Comparison of ENCODE assay signal across 21 cellular contexts in the genomic region with DNA sequence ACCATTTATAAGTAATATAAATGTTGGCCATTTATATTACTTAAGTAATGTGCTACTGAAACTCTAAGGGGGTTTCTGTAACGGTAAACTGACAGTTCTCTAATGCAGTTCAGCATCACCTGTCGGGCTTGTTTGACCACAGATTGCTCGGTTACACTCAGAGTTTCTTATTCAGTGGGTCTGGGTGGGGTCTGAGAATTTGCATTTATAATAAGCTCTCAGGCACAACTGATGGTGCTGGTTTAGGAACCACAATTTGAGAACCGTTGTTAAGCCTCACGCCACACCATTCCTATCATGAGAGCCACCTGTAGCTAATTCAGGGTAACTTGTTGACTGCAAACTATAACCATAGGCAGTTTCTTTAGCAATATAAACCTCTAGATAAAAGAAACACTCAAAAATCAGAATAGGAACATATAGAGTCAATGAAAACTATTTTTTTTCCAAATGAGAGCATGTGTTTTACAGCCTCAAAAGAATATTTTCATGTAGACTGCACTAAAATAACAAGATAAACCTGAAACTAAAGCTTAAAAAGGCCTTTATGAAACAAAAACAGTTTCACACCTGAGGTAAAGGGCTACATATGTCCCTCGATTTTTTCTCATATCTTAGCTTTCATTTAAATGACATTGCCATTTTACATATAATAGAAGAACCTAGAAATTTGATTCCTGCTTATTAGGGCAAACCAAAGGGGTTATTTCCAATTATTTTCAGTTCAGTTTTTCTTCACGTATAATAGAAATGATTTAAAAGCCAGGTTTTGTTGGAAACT.
DNase-seq lines count a peak whose midpoint lies in the region; ATAC-seq and TF ChIP-seq lines count a peak whose summit lies in the region.
"Had no signal": no experiment of that assay in that cellular context is flagged by ENCODE, and none has a peak within 500 bp of the region (broad histone marks: within the 10 kb centered on the region; RNA-seq: fewer than 3 reads in every experiment).

No MANE protein-coding gene starts in this region.

- in situ Hi-C loops in GM13976 (cut with MboI; ENCODE audit: low sequenced_read_pairs, unreplicated experiment), result no loop called here

- no peak for TF ChIP-seq CTCF in GM13976 (IDR thresholded peaks at IDR 0.05; ENCODE audit: borderline replicate concordance, control extremely low read depth, extremely low read depth, insufficient read depth, missing control alignments)

- DNase-seq in GM13976 (ENCODE audit: low spot score) (peak; percentile 8), epidermal melanocyte (ENCODE audit: insufficient read length, low spot score) (no peak), foreskin melanocyte (no peak)
- no peak for DNase-seq in activated CD8-positive, alpha-beta memory T cell treated with anti-CD3 and anti-CD28 coated beads, Interleukin-2, amount 50 U/mL, for 48 hours
- no peak for DNase-seq in stimulated activated CD4-positive, alpha-beta T cell treated with anti-CD3 and anti-CD28 coated beads, Interleukin-2, amount 100 ng/mL, for 48 hours
- DNase-seq: ACHN; activated CD4-positive, alpha-beta T cell treated with anti-CD3 and anti-CD28 coated beads for 1 hour; activated naive CD4-positive, alpha-beta T cell treated with anti-CD3 and anti-CD28 coated beads, Interleukin-2, amount 10 ng/mL, durations not matched to agents 7 days and 5 days; brain microvascular endothelial cell; GM23248; IMR-90; mesenchymal stem cell; NCI-H1048; NCI-H2171; right cardiac atrium; T-helper 17 cell; testis had no signal

- ATAC-seq in GM19395 (IDR thresholded peaks at IDR 0.05; ENCODE audit: unreplicated experiment) (peak; percentile 79), HG02610 (IDR thresholded peaks at IDR 0.05; ENCODE audit: unreplicated experiment) (peak; percentile 76), HG03432 (IDR thresholded peaks at IDR 0.05; ENCODE audit: unreplicated experiment) (peak; percentile 79)
- ATAC-seq: right cardiac atrium, Right ventricle myocardium inferior, T-helper 17 cell had no signal
